In the genomic region with DNA sequence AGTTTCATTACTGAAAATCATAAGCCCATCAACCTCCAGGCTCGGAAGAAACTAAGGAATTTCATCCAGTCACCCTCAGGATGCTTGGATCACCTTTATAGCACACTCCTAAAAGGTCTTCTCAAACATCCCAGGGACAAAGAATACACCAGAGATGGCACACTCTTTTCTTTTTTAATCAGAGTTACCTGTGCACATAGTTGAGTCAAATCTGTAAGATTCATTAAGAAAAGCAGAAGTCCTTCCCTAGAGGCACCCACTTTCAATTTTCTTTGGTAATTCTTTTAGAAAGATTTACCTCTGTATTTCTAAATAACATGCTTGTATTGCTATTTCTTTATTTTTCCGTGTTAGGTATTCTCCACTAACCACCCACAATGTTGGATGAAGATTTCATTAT, we compare ENCODE assay signal across 15 cellular contexts. TPM values are rescaled to one million over a fixed set of nuclear protein-coding genes. Genes with fewer than 3 reads are reported as not detected.
DNase-seq lines count a peak whose midpoint lies in the region; ATAC-seq and TF ChIP-seq lines count a peak whose summit lies in the region.
"Had no signal": no experiment of that assay in that cellular context is flagged by ENCODE, and none has a peak within 500 bp of the region (broad histone marks: within the 10 kb centered on the region; RNA-seq: fewer than 3 reads in every experiment).

No MANE protein-coding gene starts in this region.

- no peak overlapping the region for H3K9ac ChIP-seq in smooth muscle cell (ENCODE audit: low read depth)

- no peak overlapping the region for H2AFZ ChIP-seq in smooth muscle cell (ENCODE audit: low read depth)

- H3K4me1 Mint-ChIP-seq in activated T-cell treated with anti-CD3 and anti-CD28 coated beads, Interleukin-2, amount 50 U/mL, for 72 hours (ENCODE audit: low read depth) = peaks cover 87% of the 10 kb centered on the region
- peaks cover 55% of the 10 kb centered on the region for H3K4me1 Mint-ChIP-seq in HFFc6 (ENCODE audit: low read depth)
- peaks cover 77% of the 10 kb centered on the region for H3K4me1 Mint-ChIP-seq in activated CD4-positive, alpha-beta memory T cell treated with anti-CD3 and anti-CD28 coated beads for 36 hours (ENCODE audit: low read depth)

- TF ChIP-seq CTCF in HFFc6 (IDR thresholded peaks at IDR 0.05) = no peak
- TF ChIP-seq CTCF in smooth muscle cell (IDR thresholded peaks at IDR 0.05; ENCODE audit: borderline replicate concordance, insufficient read depth, poor library complexity, severe bottlenecking) = no peak
- TF ChIP-seq CTCF in breast epithelium (IDR thresholded peaks at IDR 0.05) = no peak

- no peak overlapping the region for H3K4me3 ChIP-seq in smooth muscle cell
- no peak overlapping the region for H3K4me3 ChIP-seq in breast epithelium
- H3K4me3 ChIP-seq: esophagus muscularis mucosa, transverse colon had no signal

- no peaks in the 10 kb centered on the region for H3K9me3 Mint-ChIP-seq in activated T-cell treated with anti-CD3 and anti-CD28 coated beads, Interleukin-2, amount 50 U/mL, for 72 hours
- no peaks in the 10 kb centered on the region for H3K9me3 Mint-ChIP-seq in HFFc6
- H3K9me3 Mint-ChIP-seq in activated CD4-positive, alpha-beta memory T cell treated with anti-CD3 and anti-CD28 coated beads for 36 hours = no peaks in the 10 kb centered on the region

- H3K36me3 ChIP-seq in smooth muscle cell (ENCODE audit: low read depth) (no peaks in the 10 kb centered on the region), breast epithelium (no peaks in the 10 kb centered on the region)
- H3K36me3 ChIP-seq: esophagus muscularis mucosa, transverse colon had no signal

- peak overlapping the region; percentile 0 for H3K4me2 ChIP-seq in smooth muscle cell

- CTCF ChIA-PET in activated CD4-positive, alpha-beta memory T cell treated with anti-CD3 and anti-CD28 coated beads for 36 hours (lab: Charles Lee) = interaction anchor here (1.1 to 3.5 kb wide), 3 partner anchors 36 to 116 kb away, joined by 5 to 17 read pairs (median 7); partner anchors contain the start of gene IL6

- 55% methylated on average over 2 of the region's 2 CpGs for WGBS in smooth muscle cell (ENCODE audit: low lambda C conversion rate)

- ATAC-seq in activated T-cell treated with anti-CD3 and anti-CD28 coated beads, Interleukin-2, amount 50 U/mL, for 72 hours (replicated peaks in 1 of 2) = peak; percentile 32 to 44
- ATAC-seq in HG02970 (IDR thresholded peaks at IDR 0.05; ENCODE audit: low FRiP score, unreplicated experiment) = no peak
- ATAC-seq in HG03196 (IDR thresholded peaks at IDR 0.05; ENCODE audit: unreplicated experiment) = no peak

- H3K27me3 Mint-ChIP-seq in activated T-cell treated with anti-CD3 and anti-CD28 coated beads, Interleukin-2, amount 50 U/mL, for 72 hours (ENCODE audit: low read depth) = peaks cover 40% of the 10 kb centered on the region
- no peaks in the 10 kb centered on the region; the same call in 1 of the 2 replicates for H3K27me3 Mint-ChIP-seq in HFFc6 (ENCODE audit: insufficient read depth)
- H3K27me3 Mint-ChIP-seq in activated CD4-positive, alpha-beta memory T cell treated with anti-CD3 and anti-CD28 coated beads for 36 hours = peaks cover 3% of the 10 kb centered on the region

- H3K9me3 ChIP-seq in smooth muscle cell (replicated peaks; ENCODE audit: low read depth) = no peaks in the 10 kb centered on the region
- no peaks in the 10 kb centered on the region for H3K9me3 ChIP-seq in breast epithelium
- H3K9me3 ChIP-seq: esophagus muscularis mucosa, transverse colon had no signal

- intact Hi-C loops in activated CD4-positive, alpha-beta memory T cell treated with anti-CD3 and anti-CD28 coated beads for 36 hours (cut with micrococcal nuclease) = loop anchor here (1.0 to 5.0 kb wide), 4 partner anchors 9 to 921 kb away; partner anchors contain the start of genes CCDC126 and IL6
- intact Hi-C loops in breast epithelium (cut with DNase I; ENCODE audit: low total_unique reads) = no loop called here

- H3K4me1 ChIP-seq in smooth muscle cell (ENCODE audit: low read depth) = no peaks in the 10 kb centered on the region
- no peaks in the 10 kb centered on the region for H3K4me1 ChIP-seq in breast epithelium

- H3K27me3 ChIP-seq in smooth muscle cell (ENCODE audit: low read depth) (no peaks in the 10 kb centered on the region), breast epithelium (no peaks in the 10 kb centered on the region)
- H3K27me3 ChIP-seq: esophagus muscularis mucosa, transverse colon had no signal

- DNase-seq in activated T-cell treated with anti-CD3 and anti-CD28 coated beads, Interleukin-2, amount 50 U/mL, for 72 hours = no peak
- DNase-seq in activated T-cell treated with anti-CD3 and anti-CD28 coated beads for 4 hours (no peak), HFFc6 (no peak), smooth muscle cell (lab: John Stamatoyannopoulos, UW; ENCODE audit: unreplicated experiment) (no peak), breast epithelium (ENCODE audit: low spot score in 2 of 2) (no peak)
- no peak for DNase-seq in activated CD4-positive, alpha-beta memory T cell treated with anti-CD3 and anti-CD28 coated beads for 36 hours
- DNase-seq: DMS 273 treated with DMSO at 0.1 percent for 48 hours, NCI-H187 treated with DMSO at 0.1 percent for 48 hours, NCI-H524 treated with DMSO at 0.1 percent for 48 hours, RPMI8226 had no signal

- H3K27ac Mint-ChIP-seq in activated T-cell treated with anti-CD3 and anti-CD28 coated beads, Interleukin-2, amount 50 U/mL, for 72 hours = peak overlapping the region; percentile 67
- peak overlapping the region; percentile 42; the same call in 1 of the 2 replicates for H3K27ac Mint-ChIP-seq in HFFc6
- peak overlapping the region; percentile 47 for H3K27ac Mint-ChIP-seq in activated CD4-positive, alpha-beta memory T cell treated with anti-CD3 and anti-CD28 coated beads for 36 hours

- no peaks in the 10 kb centered on the region for H4K20me1 ChIP-seq in smooth muscle cell (ENCODE audit: low read depth)

- POLR2A ChIA-PET in activated CD4-positive, alpha-beta memory T cell treated with anti-CD3 and anti-CD28 coated beads for 36 hours (lab: Charles Lee) = interaction anchor here (1.1 to 3.7 kb wide), 3 partner anchors 13 to 345 kb away, joined by 3 to 11 read pairs (median 4); no protein-coding TSS in a partner anchor

- H3K36me3 Mint-ChIP-seq in activated T-cell treated with anti-CD3 and anti-CD28 coated beads, Interleukin-2, amount 50 U/mL, for 72 hours (ENCODE audit: insufficient read depth in 2 of 2) = peaks cover 4 to 7% of the 10 kb centered on the region in 2 donors
- 0 out of 2 replicates have a peak, but pooled peaks cover 8% of the 10 kb centered on the region for H3K36me3 Mint-ChIP-seq in HFFc6 (ENCODE audit: low read depth)
- H3K36me3 Mint-ChIP-seq in activated CD4-positive, alpha-beta memory T cell treated with anti-CD3 and anti-CD28 coated beads for 36 hours = no peaks in the 10 kb centered on the region

- TF ChIP-seq POLR2A in breast epithelium (IDR thresholded peaks at IDR 0.05) = no peak

- H3F3A ChIP-seq in smooth muscle cell (ENCODE audit: low read depth) = peaks cover 6% of the 10 kb centered on the region

- H3K79me2 ChIP-seq in smooth muscle cell (ENCODE audit: low read depth) = no peaks in the 10 kb centered on the region

- H3K4me3 Mint-ChIP-seq in activated T-cell treated with anti-CD3 and anti-CD28 coated beads, Interleukin-2, amount 50 U/mL, for 72 hours = peak overlapping the region; percentile 43 to 68
- no peak overlapping the region for H3K4me3 Mint-ChIP-seq in HFFc6
- H3K4me3 Mint-ChIP-seq in activated CD4-positive, alpha-beta memory T cell treated with anti-CD3 and anti-CD28 coated beads for 36 hours = no peak overlapping the region

- H3K27ac ChIP-seq in smooth muscle cell (ENCODE audit: low read depth) (no peak overlapping the region), breast epithelium (no peak overlapping the region)
- H3K27ac ChIP-seq: esophagus muscularis mucosa had no signal

RNA-seq across cellular contexts. Expression of gene IL6, which starts 50.6 kb away (rescaled TPM):
- 1 to 10 TPM in 1 of 2 donors, under 1 TPM in 1; 0.46 to 2.4 TPM for total RNA-seq in activated T-cell treated with anti-CD3 and anti-CD28 coated beads, Interleukin-2, amount 50 U/mL, for 72 hours
- total RNA-seq in HFFc6 (2021; fragmentation: NEBNext Ultra II Directional; extraction: Animal tissue kit (Norgen Biotek cat#: 25700)) = 10 to 100 TPM; 21.3 to 55.1 (median 50.0) TPM
- total RNA-seq in activated CD4-positive, alpha-beta memory T cell treated with anti-CD3 and anti-CD28 coated beads for 36 hours = 1 to 10 TPM; 1.9 to 2.2 TPM
- total RNA-seq in smooth muscle cell (4.6 and 19.1 TPM in 2 replicates), breast epithelium (10 to 100 TPM in 2 of 3 donors, 1 to 10 TPM in 1; 3.8 to 55.3 (median 11.8) TPM)
- polyA plus RNA-seq in smooth muscle cell = 0.31 and 18.1 TPM in 2 replicates
- total RNA-seq: LHCN-M2 had no signal

Comparison
In these comparisons a context has a peak if more than half of its experiments do, and no peak if none do; other contexts are left out.
1. ATAC-seq: peak in activated T-cell treated with anti-CD3 and anti-CD28 coated beads, Interleukin-2, amount 50 U/mL, for 72 hours (2 of 2); none in HG02970 (single experiment) and HG03196 (single experiment).
2. H3K4me3 Mint-ChIP-seq: peak in activated T-cell treated with anti-CD3 and anti-CD28 coated beads, Interleukin-2, amount 50 U/mL, for 72 hours (2 of 2); none in HFFc6 (single experiment) and activated CD4-positive, alpha-beta memory T cell treated with anti-CD3 and anti-CD28 coated beads for 36 hours (single experiment).
3. Peak in every context shown above with its lines, with median percentiles within 50 percentile points of each other: H3K27ac Mint-ChIP-seq.